Comparison of ENCODE assay signal across 8 cellular contexts in the genomic region with DNA sequence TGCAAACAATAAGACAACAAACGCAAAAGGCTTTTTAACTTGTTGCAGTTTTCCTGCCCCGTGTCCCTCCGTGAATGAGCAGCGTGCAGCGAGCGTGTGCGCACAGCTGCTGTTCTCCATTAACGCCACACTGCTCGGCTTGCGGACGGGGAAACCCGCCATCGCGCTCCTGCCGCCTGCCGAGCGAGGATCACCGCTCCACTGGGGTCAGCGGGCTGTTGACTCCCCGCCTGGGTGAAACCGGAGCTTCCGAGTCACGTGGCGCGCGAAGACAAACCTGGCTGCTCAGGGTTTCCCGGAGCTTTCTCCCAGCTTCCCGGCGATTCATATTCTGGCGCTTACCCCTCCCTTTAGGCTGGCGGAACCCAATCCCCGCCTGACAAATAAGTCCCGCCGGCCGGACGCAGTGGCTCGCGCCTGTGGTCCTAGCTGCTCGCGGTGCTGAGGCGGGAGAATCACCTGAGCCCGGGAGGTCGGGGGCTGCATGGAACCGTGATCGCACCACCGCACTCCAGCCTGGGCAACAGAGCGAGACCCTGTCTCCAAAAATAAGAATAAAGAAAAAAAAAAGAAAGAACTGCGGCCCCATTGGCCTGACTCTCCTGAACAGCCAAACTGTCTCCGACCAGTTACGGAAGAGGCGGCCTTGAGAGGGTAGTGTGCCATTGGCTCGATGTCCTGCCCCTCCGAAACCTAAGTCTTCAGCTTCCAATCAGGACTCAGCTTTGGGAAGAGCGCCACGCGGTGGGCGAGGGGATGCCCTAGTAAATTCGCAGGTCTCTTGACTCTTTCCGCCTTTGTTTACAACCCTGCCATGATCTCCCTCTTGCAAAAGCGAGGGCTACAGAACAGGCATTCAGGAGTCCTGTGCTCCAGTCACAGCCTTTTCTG. TPM values are rescaled to one million over a fixed set of nuclear protein-coding genes. Genes with fewer than 3 reads are reported as not detected.
DNase-seq lines count a peak whose midpoint lies in the region; ATAC-seq and TF ChIP-seq lines count a peak whose summit lies in the region.

A gene with protein sequence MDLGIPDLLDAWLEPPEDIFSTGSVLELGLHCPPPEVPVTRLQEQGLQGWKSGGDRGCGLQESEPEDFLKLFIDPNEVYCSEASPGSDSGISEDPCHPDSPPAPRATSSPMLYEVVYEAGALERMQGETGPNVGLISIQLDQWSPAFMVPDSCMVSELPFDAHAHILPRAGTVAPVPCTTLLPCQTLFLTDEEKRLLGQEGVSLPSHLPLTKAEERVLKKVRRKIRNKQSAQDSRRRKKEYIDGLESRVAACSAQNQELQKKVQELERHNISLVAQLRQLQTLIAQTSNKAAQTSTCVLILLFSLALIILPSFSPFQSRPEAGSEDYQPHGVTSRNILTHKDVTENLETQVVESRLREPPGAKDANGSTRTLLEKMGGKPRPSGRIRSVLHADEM (plus strand): TSS at position 794 of the 891 bp plus-strand sequence. CDS start 624 bp downstream, outside the sequence.

- H3K36me3 ChIP-seq in prostate gland (no peaks in the 10 kb centered on the region), aorta (ENCODE audit: control insufficient read depth in 1 of 2, insufficient read depth in 2 of 2, low read length in 1 of 2) (no peaks in the 10 kb centered on the region)

- H3K27ac ChIP-seq in prostate gland (peak within 1 kb of the TSS; percentile 97), aorta (ENCODE audit: low read depth in 1 of 2, low read length in 2 of 2) (peak within 1 kb of the TSS in 1 of 2 donors; percentile 72)

- H3K9me3 ChIP-seq in prostate gland (no peaks in the 10 kb centered on the region), aorta (ENCODE audit: control insufficient read depth, low read length) (no peaks in the 10 kb centered on the region)

- H3K4me3 Mint-ChIP-seq in T-cell: peak within 1 kb of the TSS; percentile 86 to 95 (median 92)

- H3K27ac Mint-ChIP-seq in T-cell: peak within 1 kb of the TSS; percentile 97 to 98

- H3K4me1 Mint-ChIP-seq in T-cell: peaks cover 48 to 67% (median 53%) of the 10 kb centered on the region in 3 donors

- WGBS in prostate gland: under 1% methylated on average over 60 of the region's 60 CpGs
- 0% methylated on average over 60 of the region's 60 CpGs for WGBS in aorta, 2 donors

- DNase-seq in NCI-H146 (lab: John Stamatoyannopoulos, UW) (peak; percentile 98), T-cell (peak; percentile 69 to 92 (median 84)), amygdala (lab: John Stamatoyannopoulos, UW) (peak in 55 of 56 donors; percentile 76 to 96 (median 88)), left ventricle myocardium superior (peak; percentile 93), prostate gland (ENCODE audit: low spot score) (peak; percentile 94), aorta (peak; percentile 94 to 96)

- POLR2A ChIA-PET in T-cell (lab: Charles Lee): interaction anchor here (0.5 to 2.2 kb wide), 9 partner anchors 10 to 322 kb away, joined by 3 to 8 read pairs (median 5); a partner anchor contains a TSS

- intact Hi-C loops in left ventricle myocardium superior (cut with micrococcal nuclease): no loop called here
- intact Hi-C loops in prostate gland (cut with DNase I): no loop called here
- intact Hi-C loops in aorta (cut with DNase I): no loop called here

- TF ChIP-seq POLR2A in GM15510 (IDR thresholded peaks at IDR 0.05; ENCODE audit: borderline replicate concordance, extremely low read depth, insufficient read length): peak; percentile 55
- TF ChIP-seq POLR2A in prostate gland (IDR thresholded peaks at IDR 0.05): peak; percentile 89

- CTCF ChIA-PET in T-cell (lab: Charles Lee): interaction anchor here (0.5 to 3.8 kb wide), 7 partner anchors 9 to 24 kb away, joined by 3 to 23 read pairs (median 9); a partner anchor contains a TSS

- H3K4me1 ChIP-seq in prostate gland (replicated peaks): peaks cover 4% of the 10 kb centered on the region
- H3K4me1 ChIP-seq in aorta (ENCODE audit: control insufficient read depth in 1 of 2, insufficient read depth in 2 of 2, low read length in 2 of 2): no peaks in the 10 kb centered on the region

- no peaks in the 10 kb centered on the region for H3K36me3 Mint-ChIP-seq in T-cell

- H3K4me3 ChIP-seq in prostate gland (peak within 1 kb of the TSS; percentile 60 to 65), aorta (ENCODE audit: low read length in 2 of 2) (peak within 1 kb of the TSS; percentile 46 to 68)

- ATAC-seq in HG02884 (IDR thresholded peaks at IDR 0.05; ENCODE audit: unreplicated experiment) (peak; percentile 64), T-cell (replicated peaks in 1 of 4) (peak; percentile 85 to 87 (median 86)), left ventricle myocardium superior (peak; percentile 84), aorta (ENCODE audit: low FRiP score) (peak; percentile 93)

- no peaks in the 10 kb centered on the region for H3K27me3 ChIP-seq in prostate gland (replicated peaks; ENCODE audit: insufficient read depth)
- H3K27me3 ChIP-seq in aorta (ENCODE audit: control insufficient read depth in 1 of 2, insufficient read depth in 2 of 2, low read length in 1 of 2): no peaks in the 10 kb centered on the region

- no peaks in the 10 kb centered on the region for H3K9me3 Mint-ChIP-seq in T-cell

- no peaks in the 10 kb centered on the region for H3K27me3 Mint-ChIP-seq in T-cell

- TF ChIP-seq CTCF in prostate gland (IDR thresholded peaks at IDR 0.05): peak in 2 of 4 experiments; percentile 41 to 45

RNA-seq across cellular contexts. Expression of the gene that starts here (rescaled TPM):
- total RNA-seq in T-cell (1 to 10 TPM; 3.3 to 9.0 (median 6.3) TPM), left ventricle myocardium superior (5.0 TPM), prostate gland (100 to 1,000 TPM; 109 to 386 TPM), aorta (1 to 10 TPM; 5.0 to 8.9 TPM)
- 10 to 100 TPM in 1 of 2 donors, 1 to 10 TPM in 1; 1.4 to 10.7 TPM for polyA plus RNA-seq in aorta

Comparison
In these comparisons a context has a peak if more than half of its experiments do, and no peak if none do; other contexts are left out.
1. RNA of the gene that starts here (total RNA-seq): 109 to 386 TPM in prostate gland; 5.0 to 8.9 TPM in aorta, 3.3 to 9.0 TPM in T-cell and 5.0 TPM in left ventricle myocardium superior (single experiment); every median in the first group is over 10 times any median in the second.
2. Peak in every context shown above with its lines, with median percentiles within 50 percentile points of each other: ATAC-seq and DNase-seq.